ENCODE assay signal across 10 cellular contexts in genomic region chr3:4425707-4426106, GRCh38. TPM values are rescaled to one million over a fixed set of nuclear protein-coding genes. Genes with fewer than 3 reads are reported as not detected.
DNase-seq lines count a peak whose midpoint lies in the region; ATAC-seq and TF ChIP-seq lines count a peak whose summit lies in the region.
"Had no signal": no experiment of that assay in that cellular context is flagged by ENCODE, and none has a peak within 500 bp of the region (broad histone marks: within the 10 kb centered on the region; RNA-seq: fewer than 3 reads in every experiment).

No MANE protein-coding gene starts in this region.

- H3K27me3 ChIP-seq in GM23248 (replicated peaks; ENCODE audit: insufficient read depth) (no peaks in the 10 kb centered on the region), osteoblast (ENCODE audit: insufficient read depth, low read length) (no peaks in the 10 kb centered on the region), esophagus muscularis mucosa (no peaks in the 10 kb centered on the region)

- peaks cover 14% of the 10 kb centered on the region for H3K36me3 Mint-ChIP-seq in activated naive CD4-positive, alpha-beta T cell treated with anti-CD3 and anti-CD28 coated beads, Interleukin-2, amount 50 U/mL, for 24 hours

- H3K4me3 ChIP-seq in GM23248 (no peak overlapping the region), osteoblast (ENCODE audit: insufficient read depth, low read length) (no peak overlapping the region), esophagus muscularis mucosa (no peak overlapping the region)

- TF ChIP-seq CTCF in osteoblast (IDR thresholded peaks at IDR 0.05; ENCODE audit: extremely low read depth, low read depth, low read length) (no peak), esophagus muscularis mucosa (IDR thresholded peaks at IDR 0.05) (no peak)

- no peak overlapping the region for H2AFZ ChIP-seq in GM23248
- H2AFZ ChIP-seq in osteoblast (ENCODE audit: low read length) = no peak overlapping the region

- no peak for TF ChIP-seq POLR2A in esophagus muscularis mucosa (IDR thresholded peaks at IDR 0.05; ENCODE audit: low read depth)

- H3K27me3 Mint-ChIP-seq in activated naive CD4-positive, alpha-beta T cell treated with anti-CD3 and anti-CD28 coated beads, Interleukin-2, amount 50 U/mL, for 24 hours = no peaks in the 10 kb centered on the region

- TF ChIP-seq EP300 in esophagus muscularis mucosa (IDR thresholded peaks at IDR 0.05) = no peak

- in situ Hi-C loops in GM23248 (cut with MboI) = no loop called here

- no peaks in the 10 kb centered on the region for H3K79me2 ChIP-seq in GM23248 (ENCODE audit: insufficient read depth)
- H3K79me2 ChIP-seq in osteoblast (ENCODE audit: insufficient read depth, low read length) = no peaks in the 10 kb centered on the region

- H3K9me2 ChIP-seq in GM23248 (ENCODE audit: insufficient read depth) = no peaks in the 10 kb centered on the region

- H3K4me2 ChIP-seq in GM23248 (ENCODE audit: unreplicated experiment) = no peak overlapping the region
- H3K4me2 ChIP-seq in osteoblast (ENCODE audit: insufficient read depth, low read length) = no peak overlapping the region

- 96 to 98% methylated on average over 4 of the region's 4 CpGs for WGBS in GM23248 (ENCODE audit: low coverage in 1 of 2, low lambda C conversion rate in 2 of 2, missing lambda C conversion rate in 2 of 2), 2 experiments
- 81% methylated on average over 4 of the region's 4 CpGs for WGBS in esophagus muscularis mucosa

- no peaks in the 10 kb centered on the region for H3K36me3 ChIP-seq in GM23248 (ENCODE audit: low read depth)
- no peaks in the 10 kb centered on the region for H3K36me3 ChIP-seq in osteoblast (ENCODE audit: insufficient read depth, low read length)
- no peaks in the 10 kb centered on the region for H3K36me3 ChIP-seq in esophagus muscularis mucosa

- peaks cover 37% of the 10 kb centered on the region for H3K4me1 Mint-ChIP-seq in activated naive CD4-positive, alpha-beta T cell treated with anti-CD3 and anti-CD28 coated beads, Interleukin-2, amount 50 U/mL, for 24 hours
- H3K4me1 Mint-ChIP-seq: endodermal cell had no signal

- intact Hi-C loops in esophagus muscularis mucosa (cut with DNase I) = no loop called here

- peak overlapping the region; percentile 42 for H3K4me3 Mint-ChIP-seq in activated naive CD4-positive, alpha-beta T cell treated with anti-CD3 and anti-CD28 coated beads, Interleukin-2, amount 50 U/mL, for 24 hours
- H3K4me3 Mint-ChIP-seq: endodermal cell had no signal

- DNase-seq in Daoy (ENCODE audit: low read depth) (peak; percentile 6), GM23248 (peak; percentile 16), osteoblast (ENCODE audit: insufficient read length, low spot score, missing footprints) (no peak), OCI-M2 (lab: John Stamatoyannopoulos, UW; ENCODE audit: unreplicated experiment) (no peak), esophagus muscularis mucosa (ENCODE audit: extremely low spot score) (no peak), NK-92 (lab: John Stamatoyannopoulos, UW; ENCODE audit: unreplicated experiment) (no peak)
- DNase-seq: endodermal cell, NCI-H187 had no signal

- peak overlapping the region; percentile 91 for H3K27ac Mint-ChIP-seq in activated naive CD4-positive, alpha-beta T cell treated with anti-CD3 and anti-CD28 coated beads, Interleukin-2, amount 50 U/mL, for 24 hours
- H3K27ac Mint-ChIP-seq: endodermal cell had no signal

- H3K4me1 ChIP-seq in GM23248 (ENCODE audit: insufficient read depth) = peaks cover 27% of the 10 kb centered on the region
- H3K4me1 ChIP-seq in osteoblast (ENCODE audit: insufficient read depth, low read length) = peaks cover 30% of the 10 kb centered on the region
- H3K4me1 ChIP-seq in esophagus muscularis mucosa = peaks cover 6 to 17% (median 13%) of the 10 kb centered on the region in 4 donors

- no peak overlapping the region; the same call in 1 of the 2 replicates for H3K27ac ChIP-seq in GM23248
- peak overlapping the region; percentile 80 for H3K27ac ChIP-seq in osteoblast (ENCODE audit: low read depth, low read length)
- no peak overlapping the region for H3K27ac ChIP-seq in esophagus muscularis mucosa (replicated peaks in 1 of 4)

- H4K20me1 ChIP-seq in GM23248 (ENCODE audit: insufficient read depth) (no peaks in the 10 kb centered on the region), osteoblast (ENCODE audit: insufficient read depth, low read length) (no peaks in the 10 kb centered on the region)

- ATAC-seq in HG03045 (IDR thresholded peaks at IDR 0.05; ENCODE audit: unreplicated experiment) = no peak

- peaks cover 17% of the 10 kb centered on the region; the same call in 1 of the 2 replicates for H3F3A ChIP-seq in GM23248 (ENCODE audit: insufficient read depth)

- no peaks in the 10 kb centered on the region for H3K9me3 Mint-ChIP-seq in activated naive CD4-positive, alpha-beta T cell treated with anti-CD3 and anti-CD28 coated beads, Interleukin-2, amount 50 U/mL, for 24 hours
- H3K9me3 Mint-ChIP-seq: endodermal cell had no signal

- H3K9me3 ChIP-seq in GM23248 (ENCODE audit: low read depth) (no peaks in the 10 kb centered on the region), osteoblast (ENCODE audit: low read depth, low read length) (no peaks in the 10 kb centered on the region), esophagus muscularis mucosa (no peaks in the 10 kb centered on the region)

- H3K9ac ChIP-seq in GM23248 = no peak overlapping the region

RNA-seq across cellular contexts. Expression of gene SUMF1, which starts 41.4 kb away (rescaled TPM):
- 11.0 and 17.8 TPM in 2 replicates for total RNA-seq in Daoy (2014; rRNA removed; shearing (Covaris generic))
- 79.9 and 88.1 TPM in 2 replicates for total RNA-seq in GM23248 (2014; rRNA removed; shearing (Covaris generic))
- polyA plus RNA-seq in GM23248 (2016; fragmentation: Nextera tagmentation; extraction: Ambion mirVana) = 55.3 and 56.9 TPM in 2 replicates
- total RNA-seq in osteoblast (94.5 and 99.6 TPM in 2 replicates), esophagus muscularis mucosa (10 to 100 TPM; 28.7 to 49.0 (median 41.6) TPM)

Comparison
In these comparisons a context has a peak if more than half of its experiments do, and no peak if none do; other contexts are left out.
1. DNase-seq: peak in Daoy (single experiment) and GM23248 (single experiment); none in osteoblast (single experiment), OCI-M2 (single experiment), esophagus muscularis mucosa (single experiment) and NK-92 (single experiment).